In the genomic region with DNA sequence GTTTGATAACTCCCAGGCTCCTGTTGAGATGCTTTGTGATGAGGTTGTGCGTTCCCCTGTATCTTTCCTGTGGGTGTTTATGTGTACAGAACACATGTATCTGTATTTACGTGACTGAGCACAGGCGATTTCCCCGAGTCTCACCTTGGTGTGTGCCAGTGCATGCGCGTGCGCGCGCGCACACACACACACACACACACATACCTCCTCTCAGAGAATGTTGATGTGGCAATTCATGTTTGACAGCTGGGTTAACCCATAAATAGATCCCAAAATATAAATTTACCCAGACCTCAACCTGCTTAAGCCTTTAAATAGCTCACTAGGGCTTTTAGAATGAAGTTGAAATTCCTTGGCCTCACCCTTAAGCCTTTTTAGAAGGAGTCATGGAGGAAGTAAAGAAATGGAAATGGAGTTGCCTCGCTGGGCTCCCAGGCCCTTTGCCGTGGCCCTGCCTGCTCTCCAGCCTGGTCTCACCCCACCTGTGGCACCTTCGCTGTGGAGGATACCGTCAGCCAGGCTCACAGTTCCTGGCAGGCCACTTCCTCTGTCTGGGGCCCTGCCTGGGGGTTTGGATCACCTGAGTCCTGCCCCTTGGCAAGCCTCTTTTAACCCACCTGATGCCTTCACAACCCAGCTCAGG, we compare ENCODE assay signal across 1 cellular context.
TF ChIP-seq lines count a peak whose summit lies in the region.

No MANE protein-coding gene starts in this region.

TF ChIP-seq in HepG2, 621 proteins besides CTCF, POLR2A, EP300 and RAD21 (continued from another document):
- TF ChIP-seq CREBL2 (CRISPR knock-in tag; IDR thresholded peaks at IDR 0.05; ENCODE audit: borderline replicate concordance) (no peak), NCOA1 (CRISPR knock-in tag; IDR thresholded peaks at IDR 0.05) (no peak), MXI1 (IDR thresholded peaks at IDR 0.05; ENCODE audit: borderline replicate concordance, low read depth, low read length) (no peak), KMT2B (CRISPR knock-in tag; IDR thresholded peaks at IDR 0.05) (0 out of 2 replicates have a peak, but pooled peaks have one; percentile 7), NCOA5 (CRISPR knock-in tag; IDR thresholded peaks at IDR 0.05) (no peak), ADNP (CRISPR knock-in tag; IDR thresholded peaks at IDR 0.05) (no peak), ZNF496 (CRISPR knock-in tag; IDR thresholded peaks at IDR 0.05; ENCODE audit: insufficient replicate concordance) (no peak), ELF1 (CRISPR knock-in tag; IDR thresholded peaks at IDR 0.05) (no peak), AKAP8 (CRISPR knock-in tag; IDR thresholded peaks at IDR 0.05) (peak; percentile 73; the same call in 1 of the 2 replicates), SMARCE1 (IDR thresholded peaks at IDR 0.05; ENCODE audit: borderline replicate concordance) (no peak), ZNF432 (CRISPR knock-in tag; IDR thresholded peaks at IDR 0.05; ENCODE audit: borderline replicate concordance) (no peak), EEA1 (CRISPR knock-in tag; IDR thresholded peaks at IDR 0.05; ENCODE audit: borderline replicate concordance) (peak; percentile 26; the same call in 1 of the 2 replicates), ZNF788 (CRISPR knock-in tag; IDR thresholded peaks at IDR 0.05; ENCODE audit: borderline replicate concordance) (no peak), SAFB2 (CRISPR knock-in tag; IDR thresholded peaks at IDR 0.05; ENCODE audit: borderline replicate concordance, low read depth) (0 out of 2 replicates have a peak, but pooled peaks have one; percentile 62), U2AF1 (optimal IDR thresholded peaks at IDR 0.05; ENCODE audit: low read depth, low read length) (no peak), ZNF512 (CRISPR knock-in tag; IDR thresholded peaks at IDR 0.05) (no peak), ARHGAP35 (CRISPR knock-in tag; IDR thresholded peaks at IDR 0.05; ENCODE audit: borderline replicate concordance) (0 out of 2 replicates have a peak, but pooled peaks have one; percentile 32), EZH2 (conservative IDR thresholded peaks at IDR 0.05; ENCODE audit: low read depth, low read length) (no peak), EED (CRISPR knock-in tag; IDR thresholded peaks at IDR 0.05) (0 out of 2 replicates have a peak, but pooled peaks have one; percentile 15), ZNF850 (CRISPR knock-in tag; conservative IDR thresholded peaks at IDR 0.05) (no peak), NAIF1 (CRISPR knock-in tag; IDR thresholded peaks at IDR 0.05; ENCODE audit: borderline replicate concordance) (no peak), TAF15 (IDR thresholded peaks at IDR 0.05; ENCODE audit: low read depth, low read length, poor library complexity, severe bottlenecking) (no peak), SNAI1 (CRISPR knock-in tag; IDR thresholded peaks at IDR 0.05; ENCODE audit: borderline replicate concordance) (0 out of 2 replicates have a peak, but pooled peaks have one; percentile 57), ZBTB42 (CRISPR knock-in tag; IDR thresholded peaks at IDR 0.05) (no peak), RBAK (CRISPR knock-in tag; IDR thresholded peaks at IDR 0.05) (no peak), ZNF737 (CRISPR knock-in tag; IDR thresholded peaks at IDR 0.05; ENCODE audit: borderline replicate concordance) (0 out of 2 replicates have a peak, but pooled peaks have one; percentile 29), SP2 (CRISPR knock-in tag; IDR thresholded peaks at IDR 0.05) (peak; percentile 44; the same call in 1 of the 2 replicates), ATF2 (CRISPR knock-in tag; IDR thresholded peaks at IDR 0.05) (no peak), ZNF577 (CRISPR knock-in tag; IDR thresholded peaks at IDR 0.05; ENCODE audit: borderline replicate concordance, low read depth) (no peak), SOX13 (IDR thresholded peaks at IDR 0.05) (no peak), SOX13 (CRISPR knock-in tag; conservative IDR thresholded peaks at IDR 0.05 in 1 of 2, IDR thresholded peaks at IDR 0.05 in 1 of 2) (no peak), ZNF780A (CRISPR knock-in tag; IDR thresholded peaks at IDR 0.05) (no peak), ZNF207 (IDR thresholded peaks at IDR 0.05; ENCODE audit: borderline replicate concordance) (no peak)
- TF ChIP-seq, protein P1, sequence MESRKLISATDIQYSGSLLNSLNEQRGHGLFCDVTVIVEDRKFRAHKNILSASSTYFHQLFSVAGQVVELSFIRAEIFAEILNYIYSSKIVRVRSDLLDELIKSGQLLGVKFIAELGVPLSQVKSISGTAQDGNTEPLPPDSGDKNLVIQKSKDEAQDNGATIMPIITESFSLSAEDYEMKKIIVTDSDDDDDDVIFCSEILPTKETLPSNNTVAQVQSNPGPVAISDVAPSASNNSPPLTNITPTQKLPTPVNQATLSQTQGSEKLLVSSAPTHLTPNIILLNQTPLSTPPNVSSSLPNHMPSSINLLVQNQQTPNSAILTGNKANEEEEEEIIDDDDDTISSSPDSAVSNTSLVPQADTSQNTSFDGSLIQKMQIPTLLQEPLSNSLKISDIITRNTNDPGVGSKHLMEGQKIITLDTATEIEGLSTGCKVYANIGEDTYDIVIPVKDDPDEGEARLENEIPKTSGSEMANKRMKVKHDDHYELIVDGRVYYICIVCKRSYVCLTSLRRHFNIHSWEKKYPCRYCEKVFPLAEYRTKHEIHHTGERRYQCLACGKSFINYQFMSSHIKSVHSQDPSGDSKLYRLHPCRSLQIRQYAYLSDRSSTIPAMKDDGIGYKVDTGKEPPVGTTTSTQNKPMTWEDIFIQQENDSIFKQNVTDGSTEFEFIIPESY (CRISPR knock-in tag; IDR thresholded peaks at IDR 0.05) = peak; percentile 82; the same call in 1 of the 2 replicates
- TF ChIP-seq, protein P2, sequence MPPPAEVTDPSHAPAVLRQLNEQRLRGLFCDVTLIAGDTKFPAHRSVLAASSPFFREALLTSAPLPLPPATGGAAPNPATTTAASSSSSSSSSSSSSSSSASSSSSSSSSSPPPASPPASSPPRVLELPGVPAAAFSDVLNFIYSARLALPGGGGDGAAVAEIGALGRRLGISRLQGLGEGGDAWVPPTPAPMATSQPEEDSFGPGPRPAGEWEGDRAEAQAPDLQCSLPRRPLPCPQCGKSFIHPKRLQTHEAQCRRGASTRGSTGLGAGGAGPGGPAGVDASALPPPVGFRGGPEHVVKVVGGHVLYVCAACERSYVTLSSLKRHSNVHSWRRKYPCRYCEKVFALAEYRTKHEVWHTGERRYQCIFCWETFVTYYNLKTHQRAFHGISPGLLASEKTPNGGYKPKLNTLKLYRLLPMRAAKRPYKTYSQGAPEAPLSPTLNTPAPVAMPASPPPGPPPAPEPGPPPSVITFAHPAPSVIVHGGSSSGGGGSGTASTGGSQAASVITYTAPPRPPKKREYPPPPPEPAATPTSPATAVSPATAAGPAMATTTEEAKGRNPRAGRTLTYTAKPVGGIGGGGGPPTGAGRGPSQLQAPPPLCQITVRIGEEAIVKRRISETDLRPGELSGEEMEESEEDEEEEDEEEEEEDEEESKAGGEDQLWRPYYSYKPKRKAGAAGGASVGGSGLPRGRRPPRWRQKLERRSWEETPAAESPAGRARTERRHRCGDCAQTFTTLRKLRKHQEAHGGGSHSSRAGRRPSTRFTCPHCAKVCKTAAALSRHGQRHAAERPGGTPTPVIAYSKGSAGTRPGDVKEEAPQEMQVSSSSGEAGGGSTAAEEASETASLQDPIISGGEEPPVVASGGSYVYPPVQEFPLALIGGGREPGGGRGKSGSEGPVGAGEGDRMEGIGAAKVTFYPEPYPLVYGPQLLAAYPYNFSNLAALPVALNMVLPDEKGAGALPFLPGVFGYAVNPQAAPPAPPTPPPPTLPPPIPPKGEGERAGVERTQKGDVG (CRISPR knock-in tag; IDR thresholded peaks at IDR 0.05; ENCODE audit: borderline replicate concordance) = no peak
- TF ChIP-seq, protein P3, sequence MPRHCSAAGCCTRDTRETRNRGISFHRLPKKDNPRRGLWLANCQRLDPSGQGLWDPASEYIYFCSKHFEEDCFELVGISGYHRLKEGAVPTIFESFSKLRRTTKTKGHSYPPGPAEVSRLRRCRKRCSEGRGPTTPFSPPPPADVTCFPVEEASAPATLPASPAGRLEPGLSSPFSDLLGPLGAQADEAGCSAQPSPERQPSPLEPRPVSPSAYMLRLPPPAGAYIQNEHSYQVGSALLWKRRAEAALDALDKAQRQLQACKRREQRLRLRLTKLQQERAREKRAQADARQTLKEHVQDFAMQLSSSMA (CRISPR knock-in tag; IDR thresholded peaks at IDR 0.05) = peak; percentile 90; the same call in 1 of the 2 replicates
